Comparison of ENCODE assay signal across 10 cellular contexts in genomic region chr1:158506369-158506987, GRCh38. TPM values are rescaled to one million over a fixed set of nuclear protein-coding genes. Genes with fewer than 3 reads are reported as not detected.
DNase-seq lines count a peak whose midpoint lies in the region; ATAC-seq and TF ChIP-seq lines count a peak whose summit lies in the region.
"Had no signal": no experiment of that assay in that cellular context is flagged by ENCODE, and none has a peak within 500 bp of the region (broad histone marks: within the 10 kb centered on the region; RNA-seq: fewer than 3 reads in every experiment).

No MANE protein-coding gene starts in this region.

- H3K9me3 Mint-ChIP-seq in activated CD4-positive, alpha-beta T cell treated with anti-CD3 and anti-CD28 coated beads for 36 hours (ENCODE audit: low read depth): peaks cover 6% of the 10 kb centered on the region

- CTCF ChIA-PET in activated CD4-positive, alpha-beta T cell treated with anti-CD3 and anti-CD28 coated beads for 36 hours (lab: Charles Lee): interaction anchor here (0.6 to 1.8 kb wide), 5 partner anchors 10 to 566 kb away, joined by 3 to 10 read pairs (median 5); no protein-coding TSS in a partner anchor

- no peaks in the 10 kb centered on the region for H3K27me3 ChIP-seq in gastrocnemius medialis
- H3K27me3 ChIP-seq in vagina: no peaks in the 10 kb centered on the region

- TF ChIP-seq CTCF in epithelial cell of proximal tubule (conservative IDR thresholded peaks at IDR 0.05; ENCODE audit: low read depth, low read length) (peak; percentile 74), gastrocnemius medialis (IDR thresholded peaks at IDR 0.05 in 4 of 5, conservative IDR thresholded peaks at IDR 0.05 in 1 of 5) (no peak), vagina (IDR thresholded peaks at IDR 0.05) (no peak)

- in situ Hi-C loops in gastrocnemius medialis (cut with MboI; ENCODE audit: low sequenced_read_pairs in 4 of 4): no loop called here

- H3K9me3 ChIP-seq in gastrocnemius medialis (no peaks in the 10 kb centered on the region), vagina (no peaks in the 10 kb centered on the region)

- ATAC-seq in activated CD4-positive, alpha-beta T cell treated with anti-CD3 and anti-CD28 coated beads for 36 hours: peak; percentile 58
- no peak for ATAC-seq in gastrocnemius medialis

- no peak overlapping the region for H3K27ac Mint-ChIP-seq in activated CD4-positive, alpha-beta T cell treated with anti-CD3 and anti-CD28 coated beads for 36 hours
- H3K27ac Mint-ChIP-seq: IgD-negative memory B cell had no signal

- no peaks in the 10 kb centered on the region for H3K36me3 Mint-ChIP-seq in activated CD4-positive, alpha-beta T cell treated with anti-CD3 and anti-CD28 coated beads for 36 hours (ENCODE audit: low read depth)

- peaks cover 27% of the 10 kb centered on the region for H3K27me3 Mint-ChIP-seq in activated CD4-positive, alpha-beta T cell treated with anti-CD3 and anti-CD28 coated beads for 36 hours

- intact Hi-C loops in activated CD4-positive, alpha-beta T cell treated with anti-CD3 and anti-CD28 coated beads for 36 hours (cut with DNase I, micrococcal nuclease): loop anchor here (1.0 to 5.0 kb wide), 4 partner anchors 491 to 571 kb away; partner anchors contain the start of gene AIM2 (in 1 of the 2)
- intact Hi-C loops in gastrocnemius medialis (cut with DNase I; ENCODE audit: low total_unique reads): no loop called here
- intact Hi-C loops in vagina (cut with DNase I): no loop called here

- no peak overlapping the region for H3K4me3 Mint-ChIP-seq in activated CD4-positive, alpha-beta T cell treated with anti-CD3 and anti-CD28 coated beads for 36 hours
- H3K4me3 Mint-ChIP-seq: IgD-negative memory B cell had no signal

- no peak for TF ChIP-seq POLR2A in gastrocnemius medialis (IDR thresholded peaks at IDR 0.05)
- no peak for TF ChIP-seq POLR2A in vagina (IDR thresholded peaks at IDR 0.05)

- H3K4me1 ChIP-seq in gastrocnemius medialis (no peaks in the 10 kb centered on the region), vagina (no peaks in the 10 kb centered on the region)

- no peaks in the 10 kb centered on the region for H3K36me3 ChIP-seq in gastrocnemius medialis
- no peaks in the 10 kb centered on the region for H3K36me3 ChIP-seq in vagina

- no peak overlapping the region for H3K4me3 ChIP-seq in epithelial cell of proximal tubule (ENCODE audit: low read depth, low read length)
- H3K4me3 ChIP-seq in gastrocnemius medialis: no peak overlapping the region
- H3K4me3 ChIP-seq in vagina: no peak overlapping the region

- DNase-seq in DMS53 (lab: John Stamatoyannopoulos, UW) (peak; percentile 74), HT1080 (ENCODE audit: low read depth) (peak; percentile 36), epithelial cell of proximal tubule (ENCODE audit: low read depth) (no peak), gastrocnemius medialis (no peak), vagina (ENCODE audit: extremely low spot score in 2 of 2) (no peak), NCI-H2196 treated with DMSO at 0.1 percent for 48 hours (lab: John Stamatoyannopoulos, UW; ENCODE audit: unreplicated experiment) (no peak)
- DNase-seq in activated CD4-positive, alpha-beta T cell treated with anti-CD3 and anti-CD28 coated beads for 36 hours: peak; percentile 64
- peak; percentile 59 for DNase-seq in stimulated activated CD4-positive, alpha-beta T cell treated with anti-CD3 and anti-CD28 coated beads, Interleukin-15, amount 100 ng/mL, for 24 hours

- H3K27ac ChIP-seq in gastrocnemius medialis (no peak overlapping the region), vagina (no peak overlapping the region)

- POLR2A ChIA-PET in activated CD4-positive, alpha-beta T cell treated with anti-CD3 and anti-CD28 coated beads for 36 hours (lab: Charles Lee): no interaction called here

- H3K4me1 Mint-ChIP-seq in activated CD4-positive, alpha-beta T cell treated with anti-CD3 and anti-CD28 coated beads for 36 hours: no peaks in the 10 kb centered on the region

RNA-seq across cellular contexts. Expression of gene OR10R2, which starts 34.5 kb away (rescaled TPM):
- total RNA-seq in HT1080 (2014; rRNA removed; shearing (Covaris generic)): not detected in 2 replicates
- not detected in 2 replicates for polyA plus RNA-seq in HT1080 (2015; cell fraction: cytosol; rRNA removed)
- not detected in 2 replicates for polyA plus RNA-seq in HT1080 (2015; cell fraction: nucleus; rRNA removed)
- total RNA-seq in activated CD4-positive, alpha-beta T cell treated with anti-CD3 and anti-CD28 coated beads for 36 hours: not detected
- total RNA-seq in epithelial cell of proximal tubule (not detected in 2 replicates), gastrocnemius medialis (not detected), vagina (not detected)
- total RNA-seq: mononuclear cell had no signal
- polyA plus RNA-seq: IgD-negative memory B cell had no signal

RNA-seq across cellular contexts. Expression of gene OR10K1, which starts 44.8 kb away (rescaled TPM):
- total RNA-seq in HT1080 (2014; rRNA removed; shearing (Covaris generic)): not detected in 2 replicates
- not detected in 2 replicates for polyA plus RNA-seq in HT1080 (2015; cell fraction: cytosol; rRNA removed)
- not detected in 2 replicates for polyA plus RNA-seq in HT1080 (2015; cell fraction: nucleus; rRNA removed)
- not detected for total RNA-seq in activated CD4-positive, alpha-beta T cell treated with anti-CD3 and anti-CD28 coated beads for 36 hours
- total RNA-seq in epithelial cell of proximal tubule: not detected in 2 replicates
- not detected for total RNA-seq in gastrocnemius medialis
- total RNA-seq in vagina: not detected
- total RNA-seq: mononuclear cell had no signal
- polyA plus RNA-seq: IgD-negative memory B cell had no signal

RNA-seq across cellular contexts. Expression of gene OR6Y1, which starts 47.7 kb away (rescaled TPM):
- total RNA-seq in HT1080 (2014; rRNA removed; shearing (Covaris generic)): not detected in 2 replicates
- polyA plus RNA-seq in HT1080 (2015; cell fraction: cytosol; rRNA removed): not detected in 2 replicates
- polyA plus RNA-seq in HT1080 (2015; cell fraction: nucleus; rRNA removed): not detected in 2 replicates
- total RNA-seq in activated CD4-positive, alpha-beta T cell treated with anti-CD3 and anti-CD28 coated beads for 36 hours: not detected
- total RNA-seq in epithelial cell of proximal tubule (not detected in 2 replicates), gastrocnemius medialis (not detected), vagina (not detected)
- total RNA-seq: mononuclear cell had no signal
- polyA plus RNA-seq: IgD-negative memory B cell had no signal

Comparison
In these comparisons a context has a peak if more than half of its experiments do, and no peak if none do; other contexts are left out.
1. DNase-seq: peak in DMS53 (single experiment), HT1080 (single experiment), activated CD4-positive, alpha-beta T cell treated with anti-CD3 and anti-CD28 coated beads for 36 hours (single experiment) and stimulated activated CD4-positive, alpha-beta T cell treated with anti-CD3 and anti-CD28 coated beads, Interleukin-15, amount 100 ng/mL, for 24 hours (single experiment); none in epithelial cell of proximal tubule (single experiment), gastrocnemius medialis (0 of 2), vagina (0 of 2) and NCI-H2196 treated with DMSO at 0.1 percent for 48 hours (single experiment).
2. intact Hi-C loops: an anchor here in activated CD4-positive, alpha-beta T cell treated with anti-CD3 and anti-CD28 coated beads for 36 hours (1.0 to 5.0 kb wide); none called in gastrocnemius medialis and vagina.